Comparison of ENCODE assay signal across 1 cellular context in the genomic region with DNA sequence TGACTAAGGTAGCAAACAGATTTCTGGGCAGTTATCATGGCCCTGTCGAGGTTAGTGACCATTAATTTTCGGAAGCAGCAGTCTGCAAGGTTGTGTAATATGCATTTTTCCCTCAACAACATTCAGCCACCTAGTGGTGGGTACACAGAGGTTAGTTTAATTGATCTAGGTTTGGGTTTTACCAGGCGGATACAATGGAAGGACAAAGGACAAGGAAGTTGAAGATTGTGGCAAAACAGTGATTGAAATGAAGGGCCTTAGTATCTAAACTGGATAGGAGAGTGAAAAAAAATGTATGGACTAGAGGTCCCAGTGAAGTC.
TF ChIP-seq lines count a peak whose summit lies in the region.

No MANE protein-coding gene starts in this region.

TF ChIP-seq in HepG2, 621 proteins besides CTCF, POLR2A, EP300 and RAD21 (continues in another document):
- TF ChIP-seq, protein P1, sequence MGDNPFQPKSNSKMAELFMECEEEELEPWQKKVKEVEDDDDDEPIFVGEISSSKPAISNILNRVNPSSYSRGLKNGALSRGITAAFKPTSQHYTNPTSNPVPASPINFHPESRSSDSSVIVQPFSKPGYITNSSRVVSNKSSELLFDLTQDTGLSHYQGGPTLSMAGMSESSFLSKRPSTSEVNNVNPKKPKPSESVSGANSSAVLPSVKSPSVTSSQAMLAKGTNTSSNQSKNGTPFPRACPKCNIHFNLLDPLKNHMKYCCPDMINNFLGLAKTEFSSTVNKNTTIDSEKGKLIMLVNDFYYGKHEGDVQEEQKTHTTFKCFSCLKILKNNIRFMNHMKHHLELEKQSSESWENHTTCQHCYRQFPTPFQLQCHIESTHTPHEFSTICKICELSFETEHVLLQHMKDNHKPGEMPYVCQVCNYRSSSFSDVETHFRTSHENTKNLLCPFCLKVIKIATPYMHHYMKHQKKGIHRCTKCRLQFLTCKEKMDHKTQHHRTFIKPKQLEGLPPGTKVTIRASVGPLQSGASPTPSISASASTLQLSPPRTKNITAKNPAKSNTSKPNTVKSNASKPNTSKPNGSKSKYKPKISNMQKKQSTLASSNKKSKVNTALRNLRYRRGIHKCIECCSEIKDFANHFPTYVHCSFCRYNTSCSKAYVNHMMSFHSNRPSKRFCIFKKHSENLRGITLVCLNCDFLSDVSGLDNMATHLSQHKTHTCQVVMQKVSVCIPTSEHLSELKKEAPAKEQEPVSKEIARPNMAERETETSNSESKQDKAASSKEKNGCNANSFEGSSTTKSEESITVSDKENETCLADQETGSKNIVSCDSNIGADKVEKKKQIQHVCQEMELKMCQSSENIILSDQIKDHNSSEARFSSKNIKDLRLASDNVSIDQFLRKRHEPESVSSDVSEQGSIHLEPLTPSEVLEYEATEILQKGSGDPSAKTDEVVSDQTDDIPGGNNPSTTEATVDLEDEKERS (CRISPR knock-in tag; IDR thresholded peaks at IDR 0.05): no peak
- TF ChIP-seq NCOA1 (CRISPR knock-in tag; IDR thresholded peaks at IDR 0.05) (no peak), ZNF431 (CRISPR knock-in tag; IDR thresholded peaks at IDR 0.05; ENCODE audit: borderline replicate concordance, low read depth) (no peak), CHCHD3 (CRISPR knock-in tag; IDR thresholded peaks at IDR 0.05) (no peak), ZNF777 (CRISPR knock-in tag; IDR thresholded peaks at IDR 0.05) (no peak), ZNF556 (CRISPR knock-in tag; IDR thresholded peaks at IDR 0.05; ENCODE audit: borderline replicate concordance) (no peak; the same call in 1 of the 2 replicates), MLLT10 (CRISPR knock-in tag; IDR thresholded peaks at IDR 0.05) (no peak), ZZZ3 (CRISPR knock-in tag; IDR thresholded peaks at IDR 0.05; ENCODE audit: borderline replicate concordance) (no peak), ZNF180 (CRISPR knock-in tag; IDR thresholded peaks at IDR 0.05; ENCODE audit: borderline replicate concordance, low read depth) (no peak), ZNF468 (CRISPR knock-in tag; IDR thresholded peaks at IDR 0.05) (no peak), NCOA5 (CRISPR knock-in tag; IDR thresholded peaks at IDR 0.05) (no peak), ZNF317 (CRISPR knock-in tag; IDR thresholded peaks at IDR 0.05) (peak; percentile 88), YY1 (IDR thresholded peaks at IDR 0.05; ENCODE audit: insufficient read depth, insufficient replicate concordance, low read depth, low read length) (no peak), GATAD1 (CRISPR knock-in tag; IDR thresholded peaks at IDR 0.05) (0 out of 2 replicates have a peak, but pooled peaks have one; percentile 14), SRSF9 (IDR thresholded peaks at IDR 0.05; ENCODE audit: borderline replicate concordance, insufficient read depth, low read depth, low read length, poor library complexity, severe bottlenecking) (no peak), NR2F6 (IDR thresholded peaks at IDR 0.05) (0 out of 2 replicates have a peak, but pooled peaks have one; percentile 21), NR2F6 (CRISPR knock-in tag; IDR thresholded peaks at IDR 0.05) (peak; percentile 75; the same call in 1 of the 2 replicates), ZNF383 (CRISPR knock-in tag; IDR thresholded peaks at IDR 0.05; ENCODE audit: borderline replicate concordance) (no peak), ZFP36L2 (CRISPR knock-in tag; IDR thresholded peaks at IDR 0.05) (no peak), SOX13 (IDR thresholded peaks at IDR 0.05) (no peak), SOX13 (CRISPR knock-in tag; conservative IDR thresholded peaks at IDR 0.05 in 1 of 2, IDR thresholded peaks at IDR 0.05 in 1 of 2) (peak in 1 of 2 experiments; percentile 51; a peak in 1 of 4 replicates), HMG20B (CRISPR knock-in tag; conservative IDR thresholded peaks at IDR 0.05) (0 out of 2 replicates have a peak, but pooled peaks have one; percentile 35), MYC (CRISPR knock-in tag; IDR thresholded peaks at IDR 0.05; ENCODE audit: borderline replicate concordance) (no peak), ZNF547 (CRISPR knock-in tag; IDR thresholded peaks at IDR 0.05) (0 out of 2 replicates have a peak, but pooled peaks have one; percentile 3), ZNF232 (CRISPR knock-in tag; IDR thresholded peaks at IDR 0.05; ENCODE audit: borderline replicate concordance) (no peak), NBN (conservative IDR thresholded peaks at IDR 0.05) (no peak), FIP1L1 (IDR thresholded peaks at IDR 0.05; ENCODE audit: borderline replicate concordance, insufficient read depth, low read depth, low read length) (no peak), MAFF (IDR thresholded peaks at IDR 0.05; ENCODE audit: low read depth, low read length) (no peak), SP140L (CRISPR knock-in tag; IDR thresholded peaks at IDR 0.05; ENCODE audit: borderline replicate concordance) (no peak), RNF2 (conservative IDR thresholded peaks at IDR 0.05; ENCODE audit: low read depth) (no peak), ZNF225 (CRISPR knock-in tag; IDR thresholded peaks at IDR 0.05) (no peak), AHR (CRISPR knock-in tag; IDR thresholded peaks at IDR 0.05) (no peak), ZNF558 (CRISPR knock-in tag; IDR thresholded peaks at IDR 0.05; ENCODE audit: borderline replicate concordance) (no peak), MATR3 (CRISPR knock-in tag; IDR thresholded peaks at IDR 0.05) (no peak), PPARG (CRISPR knock-in tag; conservative IDR thresholded peaks at IDR 0.05) (peak; percentile 64; the same call in 1 of the 2 replicates), REPIN1 (CRISPR knock-in tag; IDR thresholded peaks at IDR 0.05; ENCODE audit: borderline replicate concordance, low read depth) (no peak), SMC3 (IDR thresholded peaks at IDR 0.05; ENCODE audit: low read length) (peak; percentile 68), HNRNPUL1 (IDR thresholded peaks at IDR 0.05; ENCODE audit: low read depth, low read length) (no peak), PHB2 (IDR thresholded peaks at IDR 0.05; ENCODE audit: partially characterized antibody) (no peak), ZNF33A (CRISPR knock-in tag; IDR thresholded peaks at IDR 0.05; ENCODE audit: borderline replicate concordance) (no peak), ZSCAN29 (CRISPR knock-in tag; conservative IDR thresholded peaks at IDR 0.05) (no peak), NFKB2 (CRISPR knock-in tag; IDR thresholded peaks at IDR 0.05; ENCODE audit: borderline replicate concordance) (no peak), DNMT1 (CRISPR knock-in tag; IDR thresholded peaks at IDR 0.05) (no peak)
- TF ChIP-seq, protein P2, sequence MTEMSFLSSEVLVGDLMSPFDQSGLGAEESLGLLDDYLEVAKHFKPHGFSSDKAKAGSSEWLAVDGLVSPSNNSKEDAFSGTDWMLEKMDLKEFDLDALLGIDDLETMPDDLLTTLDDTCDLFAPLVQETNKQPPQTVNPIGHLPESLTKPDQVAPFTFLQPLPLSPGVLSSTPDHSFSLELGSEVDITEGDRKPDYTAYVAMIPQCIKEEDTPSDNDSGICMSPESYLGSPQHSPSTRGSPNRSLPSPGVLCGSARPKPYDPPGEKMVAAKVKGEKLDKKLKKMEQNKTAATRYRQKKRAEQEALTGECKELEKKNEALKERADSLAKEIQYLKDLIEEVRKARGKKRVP (CRISPR knock-in tag; IDR thresholded peaks at IDR 0.05): 0 out of 4 replicates have a peak, but pooled peaks of 1 of the 2 experiments have one; percentile 28
- TF ChIP-seq, protein P3, sequence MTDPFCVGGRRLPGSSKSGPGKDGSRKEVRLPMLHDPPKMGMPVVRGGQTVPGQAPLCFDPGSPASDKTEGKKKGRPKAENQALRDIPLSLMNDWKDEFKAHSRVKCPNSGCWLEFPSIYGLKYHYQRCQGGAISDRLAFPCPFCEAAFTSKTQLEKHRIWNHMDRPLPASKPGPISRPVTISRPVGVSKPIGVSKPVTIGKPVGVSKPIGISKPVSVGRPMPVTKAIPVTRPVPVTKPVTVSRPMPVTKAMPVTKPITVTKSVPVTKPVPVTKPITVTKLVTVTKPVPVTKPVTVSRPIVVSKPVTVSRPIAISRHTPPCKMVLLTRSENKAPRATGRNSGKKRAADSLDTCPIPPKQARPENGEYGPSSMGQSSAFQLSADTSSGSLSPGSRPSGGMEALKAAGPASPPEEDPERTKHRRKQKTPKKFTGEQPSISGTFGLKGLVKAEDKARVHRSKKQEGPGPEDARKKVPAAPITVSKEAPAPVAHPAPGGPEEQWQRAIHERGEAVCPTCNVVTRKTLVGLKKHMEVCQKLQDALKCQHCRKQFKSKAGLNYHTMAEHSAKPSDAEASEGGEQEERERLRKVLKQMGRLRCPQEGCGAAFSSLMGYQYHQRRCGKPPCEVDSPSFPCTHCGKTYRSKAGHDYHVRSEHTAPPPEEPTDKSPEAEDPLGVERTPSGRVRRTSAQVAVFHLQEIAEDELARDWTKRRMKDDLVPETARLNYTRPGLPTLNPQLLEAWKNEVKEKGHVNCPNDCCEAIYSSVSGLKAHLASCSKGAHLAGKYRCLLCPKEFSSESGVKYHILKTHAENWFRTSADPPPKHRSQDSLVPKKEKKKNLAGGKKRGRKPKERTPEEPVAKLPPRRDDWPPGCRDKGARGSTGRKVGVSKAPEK (CRISPR knock-in tag; IDR thresholded peaks at IDR 0.05; ENCODE audit: borderline replicate concordance): 0 out of 2 replicates have a peak, but pooled peaks have one; percentile 28
- TF ChIP-seq, protein P4, sequence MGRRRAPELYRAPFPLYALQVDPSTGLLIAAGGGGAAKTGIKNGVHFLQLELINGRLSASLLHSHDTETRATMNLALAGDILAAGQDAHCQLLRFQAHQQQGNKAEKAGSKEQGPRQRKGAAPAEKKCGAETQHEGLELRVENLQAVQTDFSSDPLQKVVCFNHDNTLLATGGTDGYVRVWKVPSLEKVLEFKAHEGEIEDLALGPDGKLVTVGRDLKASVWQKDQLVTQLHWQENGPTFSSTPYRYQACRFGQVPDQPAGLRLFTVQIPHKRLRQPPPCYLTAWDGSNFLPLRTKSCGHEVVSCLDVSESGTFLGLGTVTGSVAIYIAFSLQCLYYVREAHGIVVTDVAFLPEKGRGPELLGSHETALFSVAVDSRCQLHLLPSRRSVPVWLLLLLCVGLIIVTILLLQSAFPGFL (CRISPR knock-in tag; IDR thresholded peaks at IDR 0.05): no peak
- TF ChIP-seq, protein P5, sequence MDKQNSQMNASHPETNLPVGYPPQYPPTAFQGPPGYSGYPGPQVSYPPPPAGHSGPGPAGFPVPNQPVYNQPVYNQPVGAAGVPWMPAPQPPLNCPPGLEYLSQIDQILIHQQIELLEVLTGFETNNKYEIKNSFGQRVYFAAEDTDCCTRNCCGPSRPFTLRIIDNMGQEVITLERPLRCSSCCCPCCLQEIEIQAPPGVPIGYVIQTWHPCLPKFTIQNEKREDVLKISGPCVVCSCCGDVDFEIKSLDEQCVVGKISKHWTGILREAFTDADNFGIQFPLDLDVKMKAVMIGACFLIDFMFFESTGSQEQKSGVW (CRISPR knock-in tag; IDR thresholded peaks at IDR 0.05; ENCODE audit: borderline replicate concordance): no peak
- TF ChIP-seq, protein P6, sequence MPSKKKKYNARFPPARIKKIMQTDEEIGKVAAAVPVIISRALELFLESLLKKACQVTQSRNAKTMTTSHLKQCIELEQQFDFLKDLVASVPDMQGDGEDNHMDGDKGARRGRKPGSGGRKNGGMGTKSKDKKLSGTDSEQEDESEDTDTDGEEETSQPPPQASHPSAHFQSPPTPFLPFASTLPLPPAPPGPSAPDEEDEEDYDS (CRISPR knock-in tag; IDR thresholded peaks at IDR 0.05): peak; percentile 37; the same call in 1 of the 2 replicates
- TF ChIP-seq, protein P7, sequence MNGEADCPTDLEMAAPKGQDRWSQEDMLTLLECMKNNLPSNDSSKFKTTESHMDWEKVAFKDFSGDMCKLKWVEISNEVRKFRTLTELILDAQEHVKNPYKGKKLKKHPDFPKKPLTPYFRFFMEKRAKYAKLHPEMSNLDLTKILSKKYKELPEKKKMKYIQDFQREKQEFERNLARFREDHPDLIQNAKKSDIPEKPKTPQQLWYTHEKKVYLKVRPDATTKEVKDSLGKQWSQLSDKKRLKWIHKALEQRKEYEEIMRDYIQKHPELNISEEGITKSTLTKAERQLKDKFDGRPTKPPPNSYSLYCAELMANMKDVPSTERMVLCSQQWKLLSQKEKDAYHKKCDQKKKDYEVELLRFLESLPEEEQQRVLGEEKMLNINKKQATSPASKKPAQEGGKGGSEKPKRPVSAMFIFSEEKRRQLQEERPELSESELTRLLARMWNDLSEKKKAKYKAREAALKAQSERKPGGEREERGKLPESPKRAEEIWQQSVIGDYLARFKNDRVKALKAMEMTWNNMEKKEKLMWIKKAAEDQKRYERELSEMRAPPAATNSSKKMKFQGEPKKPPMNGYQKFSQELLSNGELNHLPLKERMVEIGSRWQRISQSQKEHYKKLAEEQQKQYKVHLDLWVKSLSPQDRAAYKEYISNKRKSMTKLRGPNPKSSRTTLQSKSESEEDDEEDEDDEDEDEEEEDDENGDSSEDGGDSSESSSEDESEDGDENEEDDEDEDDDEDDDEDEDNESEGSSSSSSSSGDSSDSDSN (CRISPR knock-in tag; IDR thresholded peaks at IDR 0.05): no peak
- TF ChIP-seq, protein P8, sequence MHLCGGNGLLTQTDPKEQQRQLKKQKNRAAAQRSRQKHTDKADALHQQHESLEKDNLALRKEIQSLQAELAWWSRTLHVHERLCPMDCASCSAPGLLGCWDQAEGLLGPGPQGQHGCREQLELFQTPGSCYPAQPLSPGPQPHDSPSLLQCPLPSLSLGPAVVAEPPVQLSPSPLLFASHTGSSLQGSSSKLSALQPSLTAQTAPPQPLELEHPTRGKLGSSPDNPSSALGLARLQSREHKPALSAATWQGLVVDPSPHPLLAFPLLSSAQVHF (CRISPR knock-in tag; IDR thresholded peaks at IDR 0.05): no peak
- TF ChIP-seq, protein P9, sequence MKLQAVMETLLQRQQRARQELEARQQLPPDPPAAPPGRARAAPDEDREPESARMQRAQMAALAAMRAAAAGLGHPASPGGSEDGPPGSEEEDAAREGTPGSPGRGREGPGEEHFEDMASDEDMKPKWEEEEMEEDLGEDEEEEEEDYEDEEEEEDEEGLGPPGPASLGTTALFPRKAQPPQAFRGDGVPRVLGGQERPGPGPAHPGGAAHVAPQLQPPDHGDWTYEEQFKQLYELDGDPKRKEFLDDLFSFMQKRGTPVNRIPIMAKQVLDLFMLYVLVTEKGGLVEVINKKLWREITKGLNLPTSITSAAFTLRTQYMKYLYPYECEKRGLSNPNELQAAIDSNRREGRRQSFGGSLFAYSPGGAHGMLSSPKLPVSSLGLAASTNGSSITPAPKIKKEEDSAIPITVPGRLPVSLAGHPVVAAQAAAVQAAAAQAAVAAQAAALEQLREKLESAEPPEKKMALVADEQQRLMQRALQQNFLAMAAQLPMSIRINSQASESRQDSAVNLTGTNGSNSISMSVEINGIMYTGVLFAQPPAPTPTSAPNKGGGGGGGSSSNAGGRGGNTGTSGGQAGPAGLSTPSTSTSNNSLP (IDR thresholded peaks at IDR 0.05; ENCODE audit: low read depth, low read length): peak; percentile 95
- TF ChIP-seq, protein P10, sequence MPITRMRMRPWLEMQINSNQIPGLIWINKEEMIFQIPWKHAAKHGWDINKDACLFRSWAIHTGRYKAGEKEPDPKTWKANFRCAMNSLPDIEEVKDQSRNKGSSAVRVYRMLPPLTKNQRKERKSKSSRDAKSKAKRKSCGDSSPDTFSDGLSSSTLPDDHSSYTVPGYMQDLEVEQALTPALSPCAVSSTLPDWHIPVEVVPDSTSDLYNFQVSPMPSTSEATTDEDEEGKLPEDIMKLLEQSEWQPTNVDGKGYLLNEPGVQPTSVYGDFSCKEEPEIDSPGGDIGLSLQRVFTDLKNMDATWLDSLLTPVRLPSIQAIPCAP (CRISPR knock-in tag; IDR thresholded peaks at IDR 0.05; ENCODE audit: low read depth): no peak
